8 cellular contexts compared by ENCODE assay signal in the genomic region with DNA sequence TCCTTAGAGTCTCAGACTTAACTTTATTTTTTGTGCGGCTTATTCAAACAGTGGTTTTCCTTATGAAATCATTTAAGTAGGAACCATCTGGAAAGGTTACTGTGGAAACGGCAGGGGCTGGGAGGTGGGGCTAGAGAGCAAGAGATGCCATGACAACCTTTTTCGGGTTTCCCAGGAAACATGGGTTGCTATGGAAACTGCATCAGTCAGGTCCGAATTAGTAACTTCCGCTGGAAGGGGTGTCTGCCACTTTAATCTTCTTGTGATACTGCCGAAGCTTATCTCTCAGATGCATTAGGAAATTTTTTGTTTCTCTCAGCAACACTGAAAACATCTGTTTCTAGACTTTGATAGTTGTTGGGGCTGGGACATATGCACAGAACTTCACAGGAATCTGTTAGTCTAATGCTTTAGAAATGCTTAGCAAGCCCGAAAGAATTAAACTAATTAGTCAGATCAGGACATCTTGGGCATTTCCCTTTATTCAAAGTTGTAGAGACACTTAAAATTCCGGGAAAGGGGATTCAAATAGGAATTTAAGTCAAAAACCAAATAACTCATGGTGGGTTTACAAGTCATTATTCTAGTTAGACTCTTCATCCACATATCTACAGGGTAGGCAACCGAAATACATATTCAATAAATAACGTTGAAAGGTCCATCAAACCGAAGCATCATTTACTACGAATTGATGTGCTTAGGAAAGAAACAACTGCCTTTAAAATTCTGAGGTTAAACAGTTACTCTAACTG. TPM values are rescaled to one million over a fixed set of nuclear protein-coding genes. Genes with fewer than 3 reads are reported as not detected.
A peak's percentile ranks its signal among the peaks of the same experiment; 100 is the strongest.
DNase-seq lines count a peak whose midpoint lies in the region; ATAC-seq and TF ChIP-seq lines count a peak whose summit lies in the region.

No MANE protein-coding gene starts in this region.

- 0 out of 2 replicates have a peak, but pooled peaks cover 6% of the 10 kb centered on the region for H3F3A ChIP-seq in Loucy (ENCODE audit: low read depth)

- ATAC-seq in HG03045 (IDR thresholded peaks at IDR 0.05; ENCODE audit: unreplicated experiment) (no peak), GM19035 (IDR thresholded peaks at IDR 0.05; ENCODE audit: unreplicated experiment) (no peak)

- H3K27me3 ChIP-seq in BE2C (peaks cover 49% of the 10 kb centered on the region), Loucy (ENCODE audit: insufficient read depth, low read length, poor library complexity, severe bottlenecking) (peaks cover 18% of the 10 kb centered on the region), esophagus squamous epithelium (peaks cover 13 to 92% (median 16%) of the 10 kb centered on the region in 4 donors)

- H4K20me1 ChIP-seq in Loucy (ENCODE audit: insufficient read depth, low read length, poor library complexity, severe bottlenecking) = no peaks in the 10 kb centered on the region

- intact Hi-C loops in esophagus squamous epithelium (cut with DNase I) = no loop called here
- intact Hi-C loops in cardiac septum (cut with DNase I) = no loop called here

- no peaks in the 10 kb centered on the region for H3K4me1 ChIP-seq in BE2C
- H3K4me1 ChIP-seq in Loucy (ENCODE audit: insufficient read depth, low read length, poor library complexity, severe bottlenecking) = peaks cover 58% of the 10 kb centered on the region
- peaks cover 0 to 18% (median 11%) of the 10 kb centered on the region in 3 donors for H3K4me1 ChIP-seq in esophagus squamous epithelium

- peaks cover 14% of the 10 kb centered on the region; the same call in 1 of the 2 replicates for H3K79me2 ChIP-seq in Loucy (ENCODE audit: insufficient read depth, low read length)

- no peak for TF ChIP-seq CTCF in BE2C (IDR thresholded peaks at IDR 0.05; ENCODE audit: low read depth, low read length)
- no peak for TF ChIP-seq CTCF in Loucy (conservative IDR thresholded peaks at IDR 0.05; ENCODE audit: low read length)
- TF ChIP-seq CTCF in esophagus squamous epithelium (IDR thresholded peaks at IDR 0.05) = no peak

- peak overlapping the region; percentile 65 for H3K9ac ChIP-seq in Loucy (ENCODE audit: low read depth, low read length, poor library complexity, severe bottlenecking)

- TF ChIP-seq POLR2A in esophagus squamous epithelium (IDR thresholded peaks at IDR 0.05) = no peak

- H3K4me3 ChIP-seq in BE2C (ENCODE audit: low read depth, low read length) (peak overlapping the region; percentile 57), Loucy (ENCODE audit: low read length, poor library complexity, severe bottlenecking) (peak overlapping the region; percentile 74), esophagus squamous epithelium (peak overlapping the region in 3 of 4 donors; percentile 22 to 68 (median 55))

- peak overlapping the region; percentile 48 for H2AFZ ChIP-seq in Loucy (ENCODE audit: low read length)

- H3K36me3 ChIP-seq in BE2C (no peaks in the 10 kb centered on the region), Loucy (ENCODE audit: insufficient read depth, low read length) (no peaks in the 10 kb centered on the region), esophagus squamous epithelium (no peaks in the 10 kb centered on the region)

- WGBS in esophagus squamous epithelium, 2 donors = 28 to 49% methylated on average over 12 of the region's 12 CpGs

- peak; percentile 42 for DNase-seq in BE2C
- DNase-seq in activated CD4-positive, alpha-beta T cell treated with anti-CD3 and anti-CD28 coated beads, Interleukin-2, amount 50 U/mL, for 48 hours = peak; percentile 67 to 77
- DNase-seq in esophagus squamous epithelium (lab: John Stamatoyannopoulos, UW) = no peak
- DNase-seq in stimulated activated CD4-positive, alpha-beta T cell treated with anti-CD3 and anti-CD28 coated beads, Interleukin-2, amount 100 ng/mL, for 48 hours = peak; percentile 54 to 71
- DNase-seq in cardiac septum (ENCODE audit: low spot score) = no peak

- no peaks in the 10 kb centered on the region for H3K9me2 ChIP-seq in Loucy (replicated peaks; ENCODE audit: low read depth, low read length)

- H3K4me2 ChIP-seq in Loucy (ENCODE audit: low read depth, low read length, poor library complexity, severe bottlenecking) = peak overlapping the region; percentile 83

- peak overlapping the region in 2 of 4 donors; percentile 68 to 70 for H3K27ac ChIP-seq in esophagus squamous epithelium

- H3K9me3 ChIP-seq in BE2C = no peaks in the 10 kb centered on the region
- no peaks in the 10 kb centered on the region for H3K9me3 ChIP-seq in Loucy (ENCODE audit: insufficient read depth, low read depth, low read length)
- H3K9me3 ChIP-seq in esophagus squamous epithelium = no peaks in the 10 kb centered on the region

RNA-seq across cellular contexts. Expression of a gene that starts 2.6 kb away (rescaled TPM):
- polyA plus RNA-seq in BE2C (2012; ENCODE audit: insufficient read depth, insufficient read length, low read depth) = 25.2 TPM
- 1 to 10 TPM in 3 of 4 donors, under 1 TPM in 1; 0.34 to 3.2 (median 1.2) TPM for total RNA-seq in esophagus squamous epithelium
- 0.62 TPM for total RNA-seq in cardiac septum

Comparison
In these comparisons a context has a peak if more than half of its experiments do, and no peak if none do; other contexts are left out.
1. DNase-seq: peak in BE2C (single experiment), activated CD4-positive, alpha-beta T cell treated with anti-CD3 and anti-CD28 coated beads, Interleukin-2, amount 50 U/mL, for 48 hours (2 of 2) and stimulated activated CD4-positive, alpha-beta T cell treated with anti-CD3 and anti-CD28 coated beads, Interleukin-2, amount 100 ng/mL, for 48 hours (2 of 2); none in esophagus squamous epithelium (single experiment) and cardiac septum (single experiment).
2. Peak in every context shown above with its lines, with median percentiles within 50 percentile points of each other: H3K4me3 ChIP-seq.